26 cellular contexts compared by ENCODE assay signal in the genomic region with DNA sequence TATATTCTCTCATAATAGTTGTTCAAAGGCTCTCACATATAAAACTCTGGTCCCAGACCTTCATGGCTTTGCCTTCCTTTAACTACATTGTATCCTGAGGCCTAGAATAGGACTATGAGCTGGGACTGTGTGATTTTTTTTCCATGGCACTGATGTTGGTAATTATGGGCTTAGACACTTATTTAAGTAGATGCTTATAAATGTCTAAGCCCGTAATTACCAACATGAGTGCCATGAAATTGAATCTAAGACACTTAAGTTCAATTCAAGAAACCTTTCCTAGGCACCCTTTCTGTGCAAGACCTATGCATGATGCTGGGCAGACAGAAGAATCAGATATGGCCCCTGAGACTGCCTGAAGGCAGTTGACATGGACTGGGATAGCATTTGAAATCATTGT.
"Had no signal": no experiment of that assay in that cellular context is flagged by ENCODE, and none has a peak within 500 bp of the region (broad histone marks: within the 10 kb centered on the region; RNA-seq: fewer than 3 reads in every experiment).

No MANE protein-coding gene starts in this region.

- H3K4me3 Mint-ChIP-seq: effector memory CD8-positive, alpha-beta T cell; naive thymus-derived CD8-positive, alpha-beta T cell; nephron progenitor cell; stimulated activated naive CD8-positive, alpha-beta T cell treated with anti-CD3 and anti-CD28 coated beads, Interleukin-15, amount 100 ng/mL, for 72 hours had no signal

- FAIRE-seq: endometrium, keratinocyte had no signal

- H3K27me3 Mint-ChIP-seq: effector memory CD8-positive, alpha-beta T cell; naive thymus-derived CD8-positive, alpha-beta T cell; stimulated activated naive CD8-positive, alpha-beta T cell treated with anti-CD3 and anti-CD28 coated beads, Interleukin-15, amount 100 ng/mL, for 72 hours had no signal

- H3K4me3 ChIP-seq: gastrocnemius medialis, lower lobe of right lung, prostate gland, right atrium auricular region, smooth muscle cell, suprapubic skin, transverse colon, upper lobe of right lung, uterus had no signal

- H3K27me3 ChIP-seq: gastrocnemius medialis, right atrium auricular region, suprapubic skin, transverse colon, upper lobe of right lung, uterus had no signal

- H3K9me3 Mint-ChIP-seq: effector memory CD8-positive, alpha-beta T cell; naive thymus-derived CD8-positive, alpha-beta T cell; nephron progenitor cell; stimulated activated naive CD8-positive, alpha-beta T cell treated with anti-CD3 and anti-CD28 coated beads, Interleukin-15, amount 100 ng/mL, for 72 hours had no signal

- ATAC-seq: effector memory CD8-positive, alpha-beta T cell; gastrocnemius medialis; left ventricle myocardium superior; lower lobe of right lung; naive thymus-derived CD8-positive, alpha-beta T cell; sciatic nerve; stimulated activated naive CD8-positive, alpha-beta T cell treated with anti-CD3 and anti-CD28 coated beads, Interleukin-15, amount 100 ng/mL, for 72 hours; upper lobe of right lung had no signal

- H3K27ac Mint-ChIP-seq: nephron progenitor cell; stimulated activated naive CD8-positive, alpha-beta T cell treated with anti-CD3 and anti-CD28 coated beads, Interleukin-15, amount 100 ng/mL, for 72 hours had no signal

- H3K4me1 ChIP-seq: gastrocnemius medialis, lower lobe of right lung, prostate gland, right atrium auricular region, suprapubic skin, transverse colon, upper lobe of right lung, uterus had no signal

- H3K4me1 Mint-ChIP-seq: naive thymus-derived CD8-positive, alpha-beta T cell; nephron progenitor cell; stimulated activated naive CD8-positive, alpha-beta T cell treated with anti-CD3 and anti-CD28 coated beads, Interleukin-15, amount 100 ng/mL, for 72 hours had no signal

- H3K9me3 ChIP-seq: gastrocnemius medialis, lower lobe of right lung, prostate gland, right atrium auricular region, suprapubic skin, transverse colon, upper lobe of right lung, uterus had no signal

- H3K36me3 ChIP-seq: uterus had no signal

- H3K27ac ChIP-seq: gastrocnemius medialis, lower lobe of right lung, prostate gland, right atrium auricular region, suprapubic skin, transverse colon, upper lobe of right lung, uterus had no signal

- DNase-seq: dermis blood vessel endothelial cell; effector memory CD8-positive, alpha-beta T cell; foreskin fibroblast; gastrocnemius medialis; head of caudate nucleus; left ventricle myocardium superior; lower lobe of right lung; naive thymus-derived CD8-positive, alpha-beta T cell; nephron progenitor cell; nucleus accumbens; stimulated activated CD4-positive, alpha-beta T cell treated with anti-CD3 and anti-CD28 coated beads, Interleukin-12 subunit alpha, Interleukin-12 subunit beta, amount 100 ng/mL, for 4 hours; stimulated activated CD4-positive, alpha-beta T cell treated with anti-CD3 and anti-CD28 coated beads, Interleukin-1b, Interleukin-23, amount 100 ng/mL, for 48 hours; stimulated activated CD4-positive, alpha-beta T cell treated with anti-CD3 and anti-CD28 coated beads, Interleukin-4, amount 100 ng/mL, for 1 hour; stimulated activated CD8-positive, alpha-beta memory T cell treated with anti-CD3 and anti-CD28 coated beads, Interleukin-4, amount 100 ng/mL, for 48 hours; stimulated activated naive CD4-positive, alpha-beta T cell; stimulated activated naive CD8-positive, alpha-beta T cell treated with anti-CD3 and anti-CD28 coated beads, Interleukin-15, amount 100 ng/mL, for 72 hours; transverse colon; upper lobe of right lung; uterus had no signal
